15 cellular contexts compared by ENCODE assay signal in genomic region chr17:19244357-19244756, GRCh38. TPM values are rescaled to one million over a fixed set of nuclear protein-coding genes. Genes with fewer than 3 reads are reported as not detected.
DNase-seq lines count a peak whose midpoint lies in the region; ATAC-seq and TF ChIP-seq lines count a peak whose summit lies in the region.
"Had no signal": no experiment of that assay in that cellular context is flagged by ENCODE, and none has a peak within 500 bp of the region (broad histone marks: within the 10 kb centered on the region; RNA-seq: fewer than 3 reads in every experiment).

No MANE protein-coding gene starts in this region.

- no peaks in the 10 kb centered on the region for H3K9me3 ChIP-seq in right atrium auricular region
- H3K9me3 ChIP-seq: HAP-1 had no signal

- no peak for TF ChIP-seq CTCF in right atrium auricular region (IDR thresholded peaks at IDR 0.05)
- TF ChIP-seq CTCF in dorsolateral prefrontal cortex (IDR thresholded peaks at IDR 0.05 in 54 of 56, conservative IDR thresholded peaks at IDR 0.05 in 2 of 56; ENCODE audit: low read depth in 1 of 56, partially characterized antibody in 56 of 56) = no peak

- H3K27me3 ChIP-seq in right atrium auricular region = no peaks in the 10 kb centered on the region
- no peaks in the 10 kb centered on the region for H3K27me3 ChIP-seq in dorsolateral prefrontal cortex

- DNase-seq in right atrium auricular region (ENCODE audit: low spot score) (no peak), Right ventricle myocardium superior (no peak), dorsolateral prefrontal cortex (peak in 1 of 10 donors; percentile 17), sciatic nerve (ENCODE audit: low spot score) (peak; percentile 34), pons (ENCODE audit: low spot score) (no peak), SIG-M5 (lab: John Stamatoyannopoulos, UW) (no peak), SW 1271 (lab: John Stamatoyannopoulos, UW) (no peak)
- DNase-seq: C1 segment of cervical spinal cord; CD4-positive, alpha-beta memory T cell; DMS153; DMS79 treated with DMSO at 0.1 percent for 48 hours; EL; HFFc6 had no signal

- H3K4me3 ChIP-seq in right atrium auricular region = no peak overlapping the region
- no peak overlapping the region for H3K4me3 ChIP-seq in dorsolateral prefrontal cortex
- H3K4me3 ChIP-seq: HAP-1 had no signal

- H3K4me1 ChIP-seq in right atrium auricular region = peaks cover 0 to 80% of the 10 kb centered on the region in 2 donors
- H3K4me1 ChIP-seq: HAP-1 had no signal

- intact Hi-C loops in Right ventricle myocardium superior (cut with DNase I) (no loop called here), dorsolateral prefrontal cortex (cut with DNase I) (no loop called here), sciatic nerve (cut with DNase I) (no loop called here)

- H3K27ac ChIP-seq in right atrium auricular region (peak overlapping the region; percentile 55 to 58), dorsolateral prefrontal cortex (peak overlapping the region in 37 of 59 donors; percentile 8 to 97 (median 59))

- no peaks in the 10 kb centered on the region for H3K36me3 ChIP-seq in right atrium auricular region
- H3K36me3 ChIP-seq: HAP-1 had no signal

- no peak for ATAC-seq in Right ventricle myocardium superior (ENCODE audit: poor library complexity)
- ATAC-seq in sciatic nerve = no peak
- ATAC-seq: HepG2 had no signal

RNA-seq across cellular contexts. Expression of gene EPN2, which starts 7.2 kb away (rescaled TPM):
- total RNA-seq in right atrium auricular region = 10 to 100 TPM; 68.0 to 73.1 TPM
- 91.0 TPM for total RNA-seq in Right ventricle myocardium superior
- 100 to 1,000 TPM in 118 of 120 experiments, 10 to 100 TPM in 2; 94.3 to 278 (median 148) TPM for total RNA-seq in dorsolateral prefrontal cortex
- total RNA-seq in sciatic nerve = 76.6 TPM
